ENCODE assay signal across 29 cellular contexts in the genomic region with DNA sequence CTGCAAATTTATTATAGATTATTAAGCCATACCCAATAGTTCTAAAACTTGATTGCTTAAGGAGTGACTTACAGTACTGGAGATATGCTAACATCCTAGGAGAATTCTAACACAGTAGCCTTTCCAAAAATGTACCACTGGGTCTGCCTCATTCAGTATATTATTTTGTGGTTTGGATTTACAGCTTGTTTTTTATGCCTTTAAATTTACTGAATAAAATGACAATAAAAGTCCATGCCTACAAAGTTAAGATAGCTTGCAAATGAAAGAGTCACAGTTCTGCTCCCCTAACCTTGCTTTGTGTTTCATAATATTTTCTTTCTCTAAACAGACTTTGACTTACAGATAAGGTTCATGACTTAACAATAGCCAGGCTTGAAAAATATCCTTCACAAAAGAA.
DNase-seq lines count a peak whose midpoint lies in the region; ATAC-seq and TF ChIP-seq lines count a peak whose summit lies in the region.
"Had no signal": no experiment of that assay in that cellular context is flagged by ENCODE, and none has a peak within 500 bp of the region (broad histone marks: within the 10 kb centered on the region; RNA-seq: fewer than 3 reads in every experiment).

No MANE protein-coding gene starts in this region.

- no peaks in the 10 kb centered on the region for H3K27me3 Mint-ChIP-seq in natural killer cell treated with Interleukin-12 subunit alpha and Interleukin-12 subunit beta and Interleukin-15 and Interleukin-18, amount 100 ng/mL, for 72 hours
- no peaks in the 10 kb centered on the region for H3K27me3 Mint-ChIP-seq in T-helper 2 cell treated with Interferon-gamma antibody and Interleukin-4, amounts not matched to agents 5 μg/mL and 100 μg/mL, for 36 hours (ENCODE audit: low read depth)
- H3K27me3 Mint-ChIP-seq: activated CD4-positive, alpha-beta memory T cell treated with anti-CD3 and anti-CD28 coated beads, Interleukin-2, amount 10 ng/mL, durations not matched to agents 7 days and 5 days; activated T-helper 17 cell treated with anti-CD3 and anti-CD28 coated beads, Interleukin-2, amount 50 U/mL, for 72 hours; dendritic cell treated with granulocyte-macrophage colony-stimulating factor and Interleukin-4, amounts not matched to agents 40 ng/mL and 50 ng/mL, for 4 days; progenitor cell of endocrine pancreas had no signal

- no peak overlapping the region for H3K27ac Mint-ChIP-seq in natural killer cell treated with Interleukin-12 subunit alpha and Interleukin-12 subunit beta and Interleukin-15 and Interleukin-18, amount 100 ng/mL, for 72 hours
- no peak overlapping the region for H3K27ac Mint-ChIP-seq in T-helper 2 cell treated with Interferon-gamma antibody and Interleukin-4, amounts not matched to agents 5 μg/mL and 100 μg/mL, for 36 hours
- H3K27ac Mint-ChIP-seq: activated CD4-positive, alpha-beta memory T cell treated with anti-CD3 and anti-CD28 coated beads, Interleukin-2, amount 10 ng/mL, durations not matched to agents 7 days and 5 days; activated naive CD4-positive, alpha-beta T cell treated with anti-CD3 and anti-CD28 coated beads, Interleukin-2, amount 50 U/mL, for 72 hours; activated T-helper 17 cell treated with anti-CD3 and anti-CD28 coated beads, Interleukin-2, amount 50 U/mL, for 72 hours; dendritic cell treated with granulocyte-macrophage colony-stimulating factor and Interleukin-4, amounts not matched to agents 40 ng/mL and 50 ng/mL, for 4 days; progenitor cell of endocrine pancreas had no signal

- H3K36me3 ChIP-seq in osteoblast (ENCODE audit: insufficient read depth, low read length), result no peaks in the 10 kb centered on the region
- H3K36me3 ChIP-seq: HAP-1, sigmoid colon, SJSA1 had no signal

- no peaks in the 10 kb centered on the region for H3K79me2 ChIP-seq in osteoblast (ENCODE audit: insufficient read depth, low read length)

- H3K4me2 ChIP-seq in osteoblast (ENCODE audit: insufficient read depth, low read length), result peak overlapping the region; percentile 65

- no peak overlapping the region for H3K4me3 Mint-ChIP-seq in natural killer cell treated with Interleukin-12 subunit alpha and Interleukin-12 subunit beta and Interleukin-15 and Interleukin-18, amount 100 ng/mL, for 72 hours
- no peak overlapping the region for H3K4me3 Mint-ChIP-seq in T-helper 2 cell treated with Interferon-gamma antibody and Interleukin-4, amounts not matched to agents 5 μg/mL and 100 μg/mL, for 36 hours
- H3K4me3 Mint-ChIP-seq: activated CD4-positive, alpha-beta memory T cell treated with anti-CD3 and anti-CD28 coated beads, Interleukin-2, amount 10 ng/mL, durations not matched to agents 7 days and 5 days; activated T-helper 17 cell treated with anti-CD3 and anti-CD28 coated beads, Interleukin-2, amount 50 U/mL, for 72 hours; dendritic cell treated with granulocyte-macrophage colony-stimulating factor and Interleukin-4, amounts not matched to agents 40 ng/mL and 50 ng/mL, for 4 days had no signal

- peak; percentile 47 for ATAC-seq in SK-N-SH treated with all-trans-retinoic acid at 6 μM for 48 hours
- no peak for ATAC-seq in natural killer cell treated with Interleukin-12 subunit alpha and Interleukin-12 subunit beta and Interleukin-15 and Interleukin-18, amount 100 ng/mL, for 72 hours
- ATAC-seq: activated CD4-positive, CD25-positive, alpha-beta regulatory T cell treated with anti-CD3 and anti-CD28 coated beads, Interleukin-2, amount 50 U/mL, for 24 hours; activated naive CD4-positive, alpha-beta T cell treated with anti-CD3 and anti-CD28 coated beads, Interleukin-2, amount 50 U/mL, for 72 hours; activated T-helper 17 cell treated with anti-CD3 and anti-CD28 coated beads, Interleukin-2, amount 50 U/mL, for 72 hours had no signal

- peaks cover 2% of the 10 kb centered on the region for H3K9me3 ChIP-seq in osteoblast (ENCODE audit: low read depth, low read length)
- H3K9me3 ChIP-seq: HAP-1, SJSA1 had no signal

- H3K27me3 ChIP-seq in osteoblast (ENCODE audit: insufficient read depth, low read length), result no peaks in the 10 kb centered on the region
- H3K27me3 ChIP-seq: sigmoid colon, SJSA1 had no signal

- peak overlapping the region; percentile 47 for H3K27ac ChIP-seq in osteoblast (ENCODE audit: low read depth, low read length)
- no peak overlapping the region for H3K27ac ChIP-seq in substantia nigra (ENCODE audit: low read depth, low read length, poor library complexity, severe bottlenecking)
- H3K27ac ChIP-seq: SJSA1 had no signal

- DNase-seq in HT-29 (ENCODE audit: low spot score), result peak; percentile 7
- peak; percentile 4 for DNase-seq in fibroblast of peridontal ligament (ENCODE audit: extremely low read depth)
- DNase-seq in osteoblast (ENCODE audit: insufficient read length, low spot score, missing footprints), result no peak
- no peak for DNase-seq in substantia nigra (lab: John Stamatoyannopoulos, UW)
- DNase-seq in natural killer cell treated with Interleukin-12 subunit alpha and Interleukin-12 subunit beta and Interleukin-15 and Interleukin-18, amount 100 ng/mL, for 72 hours (ENCODE audit: low spot score), result no peak
- DNase-seq in HuH-7 (ENCODE audit: low spot score), result no peak
- no peak for DNase-seq in T-helper 2 cell treated with Interferon-gamma antibody and Interleukin-4, amounts not matched to agents 5 μg/mL and 100 μg/mL, for 36 hours (ENCODE audit: low spot score)
- DNase-seq: activated CD4-positive, alpha-beta memory T cell treated with anti-CD3 and anti-CD28 coated beads, Interleukin-2, amount 10 ng/mL, durations not matched to agents 7 days and 5 days; activated CD8-positive, alpha-beta memory T cell treated with anti-CD3 and anti-CD28 coated beads, Interleukin-2, amount 50 U/mL, for 48 hours; C1 segment of cervical spinal cord; central memory CD4-positive, alpha-beta T cell; COR-L47; DMS79; GDM1; NCI-H1048; NCI-H187; NCI-H2171; NCI-H524; sigmoid colon; stimulated activated CD4-positive, alpha-beta T cell treated with anti-CD3 and anti-CD28 coated beads, Interleukin-15, amount 100 ng/mL, for 24 hours; stimulated activated naive CD4-positive, alpha-beta T cell had no signal

- TF ChIP-seq CTCF in osteoblast (IDR thresholded peaks at IDR 0.05; ENCODE audit: extremely low read depth, low read depth, low read length), result no peak

- H2AFZ ChIP-seq in osteoblast (ENCODE audit: low read length), result no peak overlapping the region

- no peaks in the 10 kb centered on the region for H3K4me1 Mint-ChIP-seq in natural killer cell treated with Interleukin-12 subunit alpha and Interleukin-12 subunit beta and Interleukin-15 and Interleukin-18, amount 100 ng/mL, for 72 hours (ENCODE audit: low read depth in 2 of 2)
- H3K4me1 Mint-ChIP-seq in T-helper 2 cell treated with Interferon-gamma antibody and Interleukin-4, amounts not matched to agents 5 μg/mL and 100 μg/mL, for 36 hours (ENCODE audit: low read depth), result no peaks in the 10 kb centered on the region
- H3K4me1 Mint-ChIP-seq: activated CD4-positive, alpha-beta memory T cell treated with anti-CD3 and anti-CD28 coated beads, Interleukin-2, amount 10 ng/mL, durations not matched to agents 7 days and 5 days; activated T-helper 17 cell treated with anti-CD3 and anti-CD28 coated beads, Interleukin-2, amount 50 U/mL, for 72 hours had no signal

- peaks cover 14% of the 10 kb centered on the region for H3K4me1 ChIP-seq in osteoblast (ENCODE audit: insufficient read depth, low read length)
- H3K4me1 ChIP-seq: SJSA1 had no signal

- no peak overlapping the region for H3K4me3 ChIP-seq in osteoblast (ENCODE audit: insufficient read depth, low read length)
- H3K4me3 ChIP-seq: HAP-1, sigmoid colon, SJSA1 had no signal

- H3K9me3 Mint-ChIP-seq in natural killer cell treated with Interleukin-12 subunit alpha and Interleukin-12 subunit beta and Interleukin-15 and Interleukin-18, amount 100 ng/mL, for 72 hours, result peaks cover 11% of the 10 kb centered on the region
- H3K9me3 Mint-ChIP-seq in T-helper 2 cell treated with Interferon-gamma antibody and Interleukin-4, amounts not matched to agents 5 μg/mL and 100 μg/mL, for 36 hours, result peaks cover 37% of the 10 kb centered on the region

- no peaks in the 10 kb centered on the region for H4K20me1 ChIP-seq in osteoblast (ENCODE audit: insufficient read depth, low read length)

- H3K36me3 Mint-ChIP-seq in natural killer cell treated with Interleukin-12 subunit alpha and Interleukin-12 subunit beta and Interleukin-15 and Interleukin-18, amount 100 ng/mL, for 72 hours, result no peaks in the 10 kb centered on the region
- no peaks in the 10 kb centered on the region for H3K36me3 Mint-ChIP-seq in T-helper 2 cell treated with Interferon-gamma antibody and Interleukin-4, amounts not matched to agents 5 μg/mL and 100 μg/mL, for 36 hours (ENCODE audit: low read depth)
- H3K36me3 Mint-ChIP-seq: activated naive CD4-positive, alpha-beta T cell treated with anti-CD3 and anti-CD28 coated beads, Interleukin-2, amount 50 U/mL, for 72 hours had no signal

TF ChIP-seq in SK-N-SH treated with all-trans-retinoic acid at 6 μM for 48 hours, 23 proteins besides CTCF, POLR2A, EP300 and RAD21 (continues in another document):
- TF ChIP-seq PATZ1 (CRISPR knock-in tag; IDR thresholded peaks at IDR 0.05; ENCODE audit: borderline replicate concordance) (no peak), OSR1 (CRISPR knock-in tag; IDR thresholded peaks at IDR 0.05) (no peak)
- TF ChIP-seq, protein P1, sequence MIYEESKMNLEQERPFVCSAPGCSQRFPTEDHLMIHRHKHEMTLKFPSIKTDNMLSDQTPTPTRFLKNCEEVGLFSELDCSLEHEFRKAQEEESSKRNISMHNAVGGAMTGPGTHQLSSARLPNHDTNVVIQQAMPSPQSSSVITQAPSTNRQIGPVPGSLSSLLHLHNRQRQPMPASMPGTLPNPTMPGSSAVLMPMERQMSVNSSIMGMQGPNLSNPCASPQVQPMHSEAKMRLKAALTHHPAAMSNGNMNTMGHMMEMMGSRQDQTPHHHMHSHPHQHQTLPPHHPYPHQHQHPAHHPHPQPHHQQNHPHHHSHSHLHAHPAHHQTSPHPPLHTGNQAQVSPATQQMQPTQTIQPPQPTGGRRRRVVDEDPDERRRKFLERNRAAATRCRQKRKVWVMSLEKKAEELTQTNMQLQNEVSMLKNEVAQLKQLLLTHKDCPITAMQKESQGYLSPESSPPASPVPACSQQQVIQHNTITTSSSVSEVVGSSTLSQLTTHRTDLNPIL (CRISPR knock-in tag; IDR thresholded peaks at IDR 0.05; ENCODE audit: low read depth), result no peak

Comparison
In these comparisons a context has a peak if more than half of its experiments do, and no peak if none do; other contexts are left out.
1. DNase-seq: peak in HT-29 (single experiment) and fibroblast of peridontal ligament (single experiment); none in osteoblast (single experiment), substantia nigra (0 of 49), natural killer cell treated with Interleukin-12 subunit alpha and Interleukin-12 subunit beta and Interleukin-15 and Interleukin-18, amount 100 ng/mL, for 72 hours (single experiment), HuH-7 (single experiment) and T-helper 2 cell treated with Interferon-gamma antibody and Interleukin-4, amounts not matched to agents 5 μg/mL and 100 μg/mL, for 36 hours (single experiment).